In genomic region chr5:69418559-69418958, GRCh38 we compare ENCODE assay signal across 35 cellular contexts.
"Had no signal": no experiment of that assay in that cellular context is flagged by ENCODE, and none has a peak within 500 bp of the region (broad histone marks: within the 10 kb centered on the region; RNA-seq: fewer than 3 reads in every experiment).

No MANE protein-coding gene starts in this region.

- H3K4me3 Mint-ChIP-seq: activated B cell treated with CpG ODN at 0.5 μM for 24 hours; activated CD4-positive, alpha-beta memory T cell treated with anti-CD3 and anti-CD28 coated beads for 36 hours; activated CD4-positive, alpha-beta T cell treated with anti-CD3 and anti-CD28 coated beads, Interleukin-2, amount 10 ng/mL, durations not matched to agents 24 days and 14 days; activated CD8-positive, alpha-beta T cell treated with anti-CD3 and anti-CD28 coated beads for 36 hours; activated naive CD4-positive, alpha-beta T cell treated with anti-CD3 and anti-CD28 coated beads for 36 hours; activated naive CD8-positive, alpha-beta T cell treated with anti-CD3 and anti-CD28 coated beads for 36 hours; activated T-cell treated with anti-CD3 and anti-CD28 coated beads, Interleukin-2, amount 50 U/mL, for 4 hours; activated T-cell treated with anti-CD3 and anti-CD28 coated beads, Interleukin-2, amount 50 U/mL, for 72 hours; activated T-helper 1 cell treated with anti-CD3 and anti-CD28 coated beads, Interleukin-12 subunit alpha, Interleukin-12 subunit beta, Interleukin-2, Interleukin-4 antibody, amounts not matched to agents 30 ng/mL and 10 ng/mL and 1 ng/mL, durations not matched to agents 14 hours and 24 hours and 36 hours; activated T-helper 17 cell treated with anti-CD3 and anti-CD28 coated beads, Interleukin-2, amount 50 U/mL, for 72 hours; T-helper 2 cell treated with Interferon-gamma antibody and Interleukin-4, amounts not matched to agents 5 μg/mL and 100 μg/mL, for 36 hours had no signal

- H3K27ac Mint-ChIP-seq: activated B cell treated with CpG ODN at 0.5 μM for 24 hours; activated CD4-positive, alpha-beta memory T cell treated with anti-CD3 and anti-CD28 coated beads for 36 hours; activated CD4-positive, alpha-beta T cell treated with anti-CD3 and anti-CD28 coated beads, Interleukin-2, amount 10 ng/mL, durations not matched to agents 24 days and 14 days; activated CD8-positive, alpha-beta T cell treated with anti-CD3 and anti-CD28 coated beads for 36 hours; activated naive CD4-positive, alpha-beta T cell treated with anti-CD3 and anti-CD28 coated beads for 36 hours; activated naive CD4-positive, alpha-beta T cell treated with anti-CD3 and anti-CD28 coated beads, Interleukin-2, amount 50 U/mL, for 72 hours; activated naive CD8-positive, alpha-beta T cell treated with anti-CD3 and anti-CD28 coated beads for 36 hours; activated T-cell treated with anti-CD3 and anti-CD28 coated beads, Interleukin-2, amount 50 U/mL, for 72 hours; activated T-helper 1 cell treated with anti-CD3 and anti-CD28 coated beads, Interleukin-12 subunit alpha, Interleukin-12 subunit beta, Interleukin-2, Interleukin-4 antibody, amounts not matched to agents 30 ng/mL and 10 ng/mL and 1 ng/mL, durations not matched to agents 14 hours and 24 hours and 36 hours; activated T-helper 17 cell treated with anti-CD3 and anti-CD28 coated beads, Interleukin-2, amount 50 U/mL, for 72 hours; T-helper 2 cell treated with Interferon-gamma antibody and Interleukin-4, amounts not matched to agents 5 μg/mL and 100 μg/mL, for 36 hours had no signal

- H3K4me1 Mint-ChIP-seq: activated CD4-positive, alpha-beta T cell treated with anti-CD3 and anti-CD28 coated beads, Interleukin-2, amount 10 ng/mL, durations not matched to agents 24 days and 14 days; activated T-helper 17 cell treated with anti-CD3 and anti-CD28 coated beads, Interleukin-2, amount 50 U/mL, for 72 hours had no signal

- H3K27me3 Mint-ChIP-seq: activated B cell treated with CpG ODN at 0.5 μM for 24 hours; activated CD4-positive, alpha-beta memory T cell treated with anti-CD3 and anti-CD28 coated beads for 36 hours; activated CD8-positive, alpha-beta T cell treated with anti-CD3 and anti-CD28 coated beads for 36 hours; activated naive CD8-positive, alpha-beta T cell treated with anti-CD3 and anti-CD28 coated beads for 36 hours; activated T-helper 17 cell treated with anti-CD3 and anti-CD28 coated beads, Interleukin-2, amount 50 U/mL, for 72 hours had no signal

- H3K27ac ChIP-seq: adrenal gland, body of pancreas, brain microvascular endothelial cell, breast epithelium, VCaP had no signal

- H3K36me3 ChIP-seq: adrenal gland, brain microvascular endothelial cell had no signal

- H3K4me1 ChIP-seq: adrenal gland, breast epithelium had no signal

- H3K9me3 ChIP-seq: adrenal gland, body of pancreas, breast epithelium had no signal

- DNase-seq: activated B cell treated with CpG ODN at 0.5 μM for 24 hours; activated CD4-positive, alpha-beta memory T cell treated with anti-CD3 and anti-CD28 coated beads for 36 hours; activated CD4-positive, alpha-beta T cell treated with anti-CD3 and anti-CD28 coated beads for 4 hours; activated CD4-positive, alpha-beta T cell treated with anti-CD3 and anti-CD28 coated beads, Interleukin-2, amount 10 ng/mL, durations not matched to agents 24 days and 14 days; activated CD4-positive, alpha-beta T cell treated with anti-CD3 and anti-CD28 coated beads, Interleukin-2, amount 50 U/mL, for 1 hour; activated CD4-positive, alpha-beta T cell treated with anti-CD3 and anti-CD28 coated beads, Interleukin-2, amount 50 U/mL, for 4 hours; activated CD4-positive, CD25-positive, alpha-beta regulatory T cell treated with anti-CD3 and anti-CD28 coated beads, Interleukin-2, amount 50 U/mL, for 72 hours; activated CD8-positive, alpha-beta memory T cell treated with anti-CD3 and anti-CD28 coated beads, Interleukin-2, amount 50 U/mL, for 4 hours; activated CD8-positive, alpha-beta T cell treated with anti-CD3 and anti-CD28 coated beads for 36 hours; activated effector memory CD4-positive, alpha-beta T cell treated with anti-CD3 and anti-CD28 coated beads, Interleukin-2, amount 50 U/mL, for 16 hours; activated gamma-delta T cell treated with Interleukin-2 at 50 U/mL for 16 hours; activated naive CD4-positive, alpha-beta T cell; activated naive CD4-positive, alpha-beta T cell treated with anti-CD3 and anti-CD28 coated beads for 36 hours; activated naive CD4-positive, alpha-beta T cell treated with anti-CD3 and anti-CD28 coated beads, Interleukin-2, amount 50 U/mL, for 16 hours; activated naive CD8-positive, alpha-beta T cell treated with anti-CD3 and anti-CD28 coated beads for 36 hours; activated T-cell treated with anti-CD3 and anti-CD28 coated beads for 4 hours; activated T-cell treated with anti-CD3 and anti-CD28 coated beads, Interleukin-2, amount 50 U/mL, for 1 hour; activated T-cell treated with anti-CD3 and anti-CD28 coated beads, Interleukin-2, amount 50 U/mL, for 4 hours; activated T-cell treated with anti-CD3 and anti-CD28 coated beads, Interleukin-2, amount 50 U/mL, for 72 hours; adrenal gland; amniotic stem cell; aorta; body of pancreas; brain microvascular endothelial cell; central memory CD4-positive, alpha-beta T cell; T-helper 2 cell; T-helper 9 cell had no signal

- ATAC-seq: activated CD8-positive, alpha-beta T cell treated with anti-CD3 and anti-CD28 coated beads for 36 hours; activated naive CD4-positive, alpha-beta T cell treated with anti-CD3 and anti-CD28 coated beads, Interleukin-2, amount 50 U/mL, for 72 hours; activated T-cell treated with anti-CD3 and anti-CD28 coated beads, Interleukin-2, amount 50 U/mL, for 4 hours; activated T-cell treated with anti-CD3 and anti-CD28 coated beads, Interleukin-2, amount 50 U/mL, for 72 hours; activated T-helper 17 cell treated with anti-CD3 and anti-CD28 coated beads, Interleukin-2, amount 50 U/mL, for 72 hours; body of pancreas had no signal

- FAIRE-seq: astrocyte, TTC549 had no signal

- H3K4me3 ChIP-seq: adrenal gland, body of pancreas, breast epithelium had no signal

- H3K27me3 ChIP-seq: adrenal gland, body of pancreas, brain microvascular endothelial cell, breast epithelium had no signal

- H3K9me3 Mint-ChIP-seq: activated CD4-positive, alpha-beta memory T cell treated with anti-CD3 and anti-CD28 coated beads for 36 hours; activated CD4-positive, alpha-beta T cell treated with anti-CD3 and anti-CD28 coated beads, Interleukin-2, amount 10 ng/mL, durations not matched to agents 24 days and 14 days; activated CD8-positive, alpha-beta T cell treated with anti-CD3 and anti-CD28 coated beads for 36 hours; activated naive CD4-positive, alpha-beta T cell treated with anti-CD3 and anti-CD28 coated beads, Interleukin-2, amount 50 U/mL, for 72 hours; activated naive CD8-positive, alpha-beta T cell treated with anti-CD3 and anti-CD28 coated beads for 36 hours; activated T-cell treated with anti-CD3 and anti-CD28 coated beads, Interleukin-2, amount 50 U/mL, for 72 hours; activated T-helper 1 cell treated with anti-CD3 and anti-CD28 coated beads, Interleukin-12 subunit alpha, Interleukin-12 subunit beta, Interleukin-2, Interleukin-4 antibody, amounts not matched to agents 30 ng/mL and 10 ng/mL and 1 ng/mL, durations not matched to agents 14 hours and 24 hours and 36 hours; activated T-helper 17 cell treated with anti-CD3 and anti-CD28 coated beads, Interleukin-2, amount 50 U/mL, for 72 hours; T-helper 2 cell treated with Interferon-gamma antibody and Interleukin-4, amounts not matched to agents 5 μg/mL and 100 μg/mL, for 36 hours had no signal
